13 cellular contexts compared by ENCODE assay signal in the genomic region with DNA sequence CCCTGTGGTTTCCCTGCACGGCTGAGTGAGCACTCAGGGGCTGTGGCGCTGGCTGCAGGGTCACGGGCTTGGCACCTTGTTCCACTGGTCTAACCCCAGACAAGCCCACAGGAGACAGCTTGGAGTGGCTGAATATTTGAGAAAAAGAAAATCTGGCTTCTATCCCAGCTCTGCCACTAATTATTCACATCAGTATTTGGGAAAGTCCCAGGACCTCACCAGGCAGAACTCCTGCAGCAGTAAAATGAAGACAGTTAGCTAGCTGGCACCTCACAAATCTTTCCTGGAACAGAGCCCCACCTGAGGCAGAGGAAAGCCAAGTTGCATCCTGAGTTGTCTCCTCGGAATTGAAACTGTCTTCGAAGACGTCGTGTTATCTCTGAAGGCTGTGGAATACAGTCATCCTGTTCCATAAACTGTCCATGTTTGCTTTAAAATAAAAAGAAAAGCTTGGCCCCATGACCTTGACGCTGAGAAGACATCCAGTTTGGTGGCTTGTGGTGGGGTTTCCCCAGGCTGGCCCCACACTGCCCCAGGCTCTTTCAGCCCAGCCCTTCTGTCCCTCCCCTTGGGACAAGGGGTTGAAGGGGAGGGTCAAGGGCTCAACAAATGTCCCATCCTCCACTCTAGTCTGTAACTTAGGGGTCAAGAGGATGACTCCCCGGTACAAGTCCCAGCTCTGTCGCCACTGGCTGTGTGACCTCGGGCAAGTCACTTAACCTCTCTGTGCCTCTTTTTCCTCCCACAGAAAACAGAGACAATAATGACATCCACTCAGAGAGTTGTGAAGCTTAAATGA.
A peak's percentile ranks its signal among the peaks of the same experiment; 100 is the strongest.
DNase-seq lines count a peak whose midpoint lies in the region; ATAC-seq and TF ChIP-seq lines count a peak whose summit lies in the region.
"Had no signal": no experiment of that assay in that cellular context is flagged by ENCODE, and none has a peak within 500 bp of the region (broad histone marks: within the 10 kb centered on the region; RNA-seq: fewer than 3 reads in every experiment).

No MANE protein-coding gene starts in this region.

- DNase-seq in EH (ENCODE audit: low read depth) (peak; percentile 53), RPMI7951 (ENCODE audit: low read depth) (peak; percentile 79), fibroblast of mammary gland (ENCODE audit: low read depth) (peak; percentile 11), prostate gland (ENCODE audit: low spot score) (peak; percentile 77), hypothalamus (lab: John Stamatoyannopoulos, UW) (no peak), GM19238 (ENCODE audit: insufficient read length, low spot score) (no peak)
- DNase-seq: adrenal gland, naive B cell, NCI-H187, T1000 had no signal

- H3K4me1 ChIP-seq in prostate gland (replicated peaks), result peaks cover 17% of the 10 kb centered on the region
- H3K4me1 ChIP-seq: adrenal gland had no signal

- no peak for ATAC-seq in GM19463 (IDR thresholded peaks at IDR 0.05; ENCODE audit: unreplicated experiment)
- no peak for ATAC-seq in HG03457 (IDR thresholded peaks at IDR 0.05; ENCODE audit: unreplicated experiment)

- 29% methylated on average over 11 of the region's 11 CpGs for WGBS in prostate gland

- H3K27me3 ChIP-seq in prostate gland (replicated peaks; ENCODE audit: insufficient read depth), result no peaks in the 10 kb centered on the region
- H3K27me3 ChIP-seq: adrenal gland had no signal

- H3K9me3 ChIP-seq in prostate gland, result no peaks in the 10 kb centered on the region
- H3K9me3 ChIP-seq: adrenal gland had no signal

- H3K36me3 ChIP-seq in prostate gland, result no peaks in the 10 kb centered on the region
- H3K36me3 ChIP-seq: adrenal gland had no signal

- peak overlapping the region; percentile 40 to 63 for H3K27ac ChIP-seq in prostate gland
- H3K27ac ChIP-seq: adrenal gland had no signal

- intact Hi-C loops in prostate gland (cut with DNase I), result no loop called here

- TF ChIP-seq CTCF in fibroblast of mammary gland (conservative IDR thresholded peaks at IDR 0.05; ENCODE audit: control insufficient read depth, insufficient read depth, low read depth, low read length) (no peak), prostate gland (IDR thresholded peaks at IDR 0.05) (no peak)

- no peak overlapping the region for H3K4me3 ChIP-seq in fibroblast of mammary gland (ENCODE audit: control insufficient read depth, low read depth, low read length)
- no peak overlapping the region for H3K4me3 ChIP-seq in prostate gland
- H3K4me3 ChIP-seq: adrenal gland, smooth muscle cell had no signal

- TF ChIP-seq POLR2A in prostate gland (IDR thresholded peaks at IDR 0.05), result no peak

Comparison
In these comparisons a context has a peak if more than half of its experiments do, and no peak if none do; other contexts are left out.
1. DNase-seq: peak in EH (single experiment), RPMI7951 (single experiment), fibroblast of mammary gland (single experiment) and prostate gland (single experiment); none in hypothalamus (0 of 51) and GM19238 (single experiment).